25 cellular contexts compared by ENCODE assay signal in the genomic region with DNA sequence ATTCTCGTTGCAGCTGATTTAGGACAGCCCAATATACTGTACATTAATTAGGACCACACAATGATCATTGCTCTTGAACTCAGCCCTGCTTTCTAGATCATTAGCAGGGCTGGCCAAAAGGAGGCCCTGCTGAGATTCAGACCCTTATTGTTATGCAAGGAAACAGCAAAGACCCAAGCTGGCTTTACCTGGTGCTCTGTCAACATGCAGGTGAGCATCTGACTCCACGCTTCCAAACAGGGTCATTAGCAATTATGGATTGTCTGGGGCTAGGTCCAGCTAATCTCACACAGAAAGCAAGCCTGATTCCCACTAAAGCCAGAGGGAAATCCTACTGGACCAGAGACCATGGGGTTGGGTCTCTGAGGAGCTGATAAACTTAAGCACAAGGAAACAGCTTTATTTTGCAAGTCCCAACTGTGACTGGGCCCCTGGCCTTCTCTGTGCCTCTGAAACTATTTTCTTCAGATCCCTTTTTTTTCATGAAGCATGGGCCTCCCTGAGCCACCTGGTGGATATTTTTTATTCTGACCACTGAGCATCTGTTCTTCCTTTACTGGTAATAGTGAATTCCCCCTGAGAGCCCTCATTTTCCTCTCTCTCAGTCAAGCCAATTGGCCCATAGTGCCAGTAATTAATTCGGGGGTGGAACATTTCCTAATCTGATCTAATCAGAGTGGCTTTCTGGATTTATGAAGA.
DNase-seq lines count a peak whose midpoint lies in the region; ATAC-seq, FAIRE-seq and TF ChIP-seq lines count a peak whose summit lies in the region.
"Had no signal": no experiment of that assay in that cellular context is flagged by ENCODE, and none has a peak within 500 bp of the region (broad histone marks: within the 10 kb centered on the region; RNA-seq: fewer than 3 reads in every experiment).

No MANE protein-coding gene starts in this region.

- no peaks in the 10 kb centered on the region for H3K79me2 ChIP-seq in HepG2 (ENCODE audit: insufficient read depth, low read length)
- H3K79me2 ChIP-seq in OCI-LY3 (ENCODE audit: low read length) = no peaks in the 10 kb centered on the region

- H3K9ac ChIP-seq in HepG2 (ENCODE audit: insufficient read depth, low read depth, low read length) = no peak overlapping the region
- H3K9ac ChIP-seq in OCI-LY3 (ENCODE audit: low read length) = peak overlapping the region; percentile 25; the same call in 1 of the 2 replicates
- H3K9ac ChIP-seq: GM23248 had no signal

- in situ Hi-C loops in HepG2 (cut with HindIII; ENCODE audit: extremely low pct_ligation_motif_present, low pct_unique_long_range_greater_than_20kb) = no loop called here

- TF ChIP-seq POLR2A in HepG2 (IDR thresholded peaks at IDR 0.05; ENCODE audit: insufficient read depth in 1 of 2, low read depth in 2 of 2, low read length in 2 of 2) (no peak), right lobe of liver (IDR thresholded peaks at IDR 0.05) (no peak)

- CTCF ChIA-PET in HepG2 (lab: Yijun Ruan, JAX; ENCODE audit: low intra/inter-chr PET ratio, low total read pairs) = no interaction called here

- no peak for TF ChIP-seq CTCF in HepG2 (CRISPR knock-in tag; IDR thresholded peaks at IDR 0.05)
- no peak for TF ChIP-seq CTCF in right lobe of liver (IDR thresholded peaks at IDR 0.05)
- TF ChIP-seq CTCF in OCI-LY3 (IDR thresholded peaks at IDR 0.05; ENCODE audit: low read depth, low read length) = peak; percentile 57

- H3K36me3 ChIP-seq in HepG2 (replicated peaks in 1 of 2; ENCODE audit: control insufficient read depth in 1 of 2, insufficient read depth in 2 of 2, low read length in 2 of 2) = no peaks in the 10 kb centered on the region
- H3K36me3 ChIP-seq in right lobe of liver = no peaks in the 10 kb centered on the region
- H3K36me3 ChIP-seq in OCI-LY3 (replicated peaks; ENCODE audit: low read depth, low read length) = no peaks in the 10 kb centered on the region

- no peak overlapping the region for H2AFZ ChIP-seq in HepG2 (ENCODE audit: low read length)
- H2AFZ ChIP-seq in OCI-LY3 (ENCODE audit: low read depth, low read length) = 0 out of 2 replicates have a peak overlapping the region, but pooled peaks have one; percentile 16
- H2AFZ ChIP-seq: GM23248 had no signal

- no TSS peak for BruUV-seq in HepG2 (replicated peaks; lab: Mats Ljungman, UMichigan)

- no peak overlapping the region for H3K4me3 ChIP-seq in HepG2 (replicated peaks in 1 of 3; ENCODE audit: insufficient read depth in 1 of 3, low read depth in 2 of 3, low read length in 3 of 3)
- H3K4me3 ChIP-seq in right lobe of liver = no peak overlapping the region
- no peak overlapping the region for H3K4me3 ChIP-seq in OCI-LY3 (ENCODE audit: low read length)
- H3K4me3 ChIP-seq: GM23248, smooth muscle cell had no signal

- no peak overlapping the region for H3K4me2 ChIP-seq in HepG2 (ENCODE audit: low read depth, low read length)
- peak overlapping the region; percentile 41 for H3K4me2 ChIP-seq in OCI-LY3 (ENCODE audit: low read length)
- H3K4me2 ChIP-seq: smooth muscle cell had no signal

- POLR2A ChIA-PET in HepG2 (lab: Yijun Ruan, JAX) = no interaction called here

- TF ChIP-seq RAD21 in HepG2 (CRISPR knock-in tag; IDR thresholded peaks at IDR 0.05) = no peak

- ATAC-seq in HepG2 = no peak
- no peak for ATAC-seq in right lobe of liver
- no peak for ATAC-seq in GM21423 (IDR thresholded peaks at IDR 0.05; ENCODE audit: unreplicated experiment)
- ATAC-seq: activated CD4-positive, alpha-beta T cell treated with anti-CD3 and anti-CD28 coated beads for 36 hours; activated naive CD8-positive, alpha-beta T cell treated with anti-CD3 and anti-CD28 coated beads, Interleukin-2, amount 50 U/mL, for 24 hours; left ventricle myocardium superior; naive thymus-derived CD8-positive, alpha-beta T cell; stimulated activated memory B cell treated with anti-CD40 and anti-IgM and Interleukin-4, amounts not matched to agents 10 μg/mL and 1 μg/mL and 100 μg/mL, for 72 hours had no signal

- intact Hi-C loops in HepG2 (cut with micrococcal nuclease; ENCODE audit: unreplicated experiment) (no loop called here), right lobe of liver (cut with DNase I) (no loop called here)

- no peaks in the 10 kb centered on the region; a peak in 1 of 5 replicates for H3K27me3 ChIP-seq in HepG2 (ENCODE audit: control insufficient read depth in 1 of 2, insufficient read depth in 2 of 2, low read length in 2 of 2)
- no peaks in the 10 kb centered on the region for H3K27me3 ChIP-seq in right lobe of liver
- 0 out of 2 replicates have a peak, but pooled peaks cover 6% of the 10 kb centered on the region for H3K27me3 ChIP-seq in OCI-LY3 (ENCODE audit: low read depth, low read length)

- no peak for FAIRE-seq in HepG2 (lab: Jason Lieb, UNC)
- FAIRE-seq: RCC 7860 had no signal

- H3K4me1 ChIP-seq in HepG2 (ENCODE audit: insufficient read depth, low read length) = no peaks in the 10 kb centered on the region
- no peaks in the 10 kb centered on the region for H3K4me1 ChIP-seq in right lobe of liver
- H3K4me1 ChIP-seq in OCI-LY3 (ENCODE audit: low read length) = peaks cover 17% of the 10 kb centered on the region

- H3K9me3 ChIP-seq in HepG2 (ENCODE audit: low read length) (no peaks in the 10 kb centered on the region), right lobe of liver (no peaks in the 10 kb centered on the region), OCI-LY3 (ENCODE audit: insufficient read depth, low read length) (no peaks in the 10 kb centered on the region)

- H4K20me1 ChIP-seq in HepG2 (ENCODE audit: insufficient read depth, low read length) (no peaks in the 10 kb centered on the region), OCI-LY3 (ENCODE audit: insufficient read depth, low read length) (no peaks in the 10 kb centered on the region)

- no peak for TF ChIP-seq EP300 in HepG2 (IDR thresholded peaks at IDR 0.05; ENCODE audit: low read depth in 2 of 2, low read length in 2 of 2)
- TF ChIP-seq EP300 in HepG2 (CRISPR knock-in tag; IDR thresholded peaks at IDR 0.05; ENCODE audit: borderline replicate concordance) = no peak

- no peak overlapping the region for H3K27ac ChIP-seq in HepG2 (ENCODE audit: extremely low read length, insufficient read depth, low read length)
- H3K27ac ChIP-seq in right lobe of liver = no peak overlapping the region
- H3K27ac ChIP-seq in OCI-LY3 (ENCODE audit: low read length) = peak overlapping the region; percentile 41
- H3K27ac ChIP-seq: epithelial cell of prostate, GM23248 had no signal

- 0% methylated on average over 2 of the region's 3 CpGs for WGBS in HepG2 (ENCODE audit: low lambda C conversion rate)
- 63% methylated on average over 3 of the region's 3 CpGs for WGBS in right lobe of liver (ENCODE audit: insufficient coverage, low coverage, low lambda C conversion rate, missing lambda C conversion rate)

- DNase-seq in HepG2 (ENCODE audit: low spot score) = no peak
- DNase-seq in right lobe of liver = no peak
- DNase-seq in iPS DF 19.7 (ENCODE audit: low read depth, low spot score) = peak; percentile 33
- no peak for DNase-seq in COLO668 (lab: John Stamatoyannopoulos, UW; ENCODE audit: unreplicated experiment)
- no peak for DNase-seq in SHP77 treated with DMSO at 0.1 percent for 48 hours (lab: John Stamatoyannopoulos, UW)
- DNase-seq in NCI-H1417 (lab: John Stamatoyannopoulos, UW) = no peak
- DNase-seq: activated CD4-positive, alpha-beta T cell treated with anti-CD3 and anti-CD28 coated beads for 36 hours; activated CD8-positive, alpha-beta memory T cell treated with anti-CD3 and anti-CD28 coated beads for 24 hours; activated gamma-delta T cell; activated naive CD8-positive, alpha-beta T cell treated with anti-CD3 and anti-CD28 coated beads, Interleukin-2, amount 50 U/mL, for 24 hours; activated T-cell treated with anti-CD3 and anti-CD28 coated beads, Interleukin-2, amount 50 U/mL, for 1 hour; GM23248; immature natural killer cell; left ventricle myocardium superior; naive thymus-derived CD8-positive, alpha-beta T cell; NCI-H1092 treated with DMSO at 0.1 percent for 48 hours; NCI-H2029; NCI-H82; stimulated activated CD4-positive, alpha-beta T cell treated with anti-CD3 and anti-CD28 coated beads, Interleukin-2, amount 100 ng/mL, for 24 hours had no signal

TF ChIP-seq in HepG2, 621 proteins besides CTCF, POLR2A, EP300 and RAD21:
- TF ChIP-seq NFATC3 (CRISPR knock-in tag; IDR thresholded peaks at IDR 0.05) (no peak), SMC3 (IDR thresholded peaks at IDR 0.05; ENCODE audit: low read length) (peak; percentile 15; the same call in 1 of the 2 replicates), ZEB1 (IDR thresholded peaks at IDR 0.05; ENCODE audit: insufficient replicate concordance, low read depth) (no peak)
